Comparison of ENCODE assay signal across 8 cellular contexts in genomic region chr18:80147037-80147417, GRCh38. TPM values are rescaled to one million over a fixed set of nuclear protein-coding genes. Genes with fewer than 3 reads are reported as not detected.
DNase-seq lines count a peak whose midpoint lies in the region; ATAC-seq lines count a peak whose summit lies in the region.

No MANE protein-coding gene starts in this region.

- peak overlapping the region; percentile 51 for H3K4me3 ChIP-seq in urinary bladder (ENCODE audit: low read depth, low read length)

- peak; percentile 32 for ATAC-seq in HG03108 (IDR thresholded peaks at IDR 0.05; ENCODE audit: unreplicated experiment)
- ATAC-seq in activated naive CD8-positive, alpha-beta T cell treated with anti-CD3 and anti-CD28 coated beads, Interleukin-2, amount 10 ng/mL, durations not matched to agents 7 days and 5 days (ENCODE audit: low read depth) = peak; percentile 19

- peaks cover 4% of the 10 kb centered on the region for H3K4me1 ChIP-seq in urinary bladder (ENCODE audit: insufficient read depth)

- no peaks in the 10 kb centered on the region for H3K36me3 ChIP-seq in urinary bladder (ENCODE audit: insufficient read depth)

- in situ Hi-C loops in ACHN (cut with HindIII; ENCODE audit: low pct_ligation_motif_present, low pct_unique_long_range_greater_than_20kb, low sequenced_read_pairs) = no loop called here

- H3K27ac Mint-ChIP-seq in activated naive CD4-positive, alpha-beta T cell treated with anti-CD3 and anti-CD28 coated beads for 36 hours = no peak overlapping the region
- peak overlapping the region; percentile 56 for H3K27ac Mint-ChIP-seq in activated naive CD8-positive, alpha-beta T cell treated with anti-CD3 and anti-CD28 coated beads, Interleukin-2, amount 10 ng/mL, durations not matched to agents 7 days and 5 days

- peak overlapping the region; percentile 82 for H3K4me3 Mint-ChIP-seq in activated naive CD4-positive, alpha-beta T cell treated with anti-CD3 and anti-CD28 coated beads for 36 hours
- peak overlapping the region; percentile 75 for H3K4me3 Mint-ChIP-seq in activated naive CD8-positive, alpha-beta T cell treated with anti-CD3 and anti-CD28 coated beads, Interleukin-2, amount 10 ng/mL, durations not matched to agents 7 days and 5 days

- POLR2A ChIA-PET in activated naive CD8-positive, alpha-beta T cell treated with anti-CD3 and anti-CD28 coated beads, Interleukin-2, amount 10 ng/mL, durations not matched to agents 7 days and 5 days (lab: Charles Lee) = interaction anchor here (1.0 kb wide), 1 partner anchor 572 kb away, joined by 3 read pairs; no protein-coding TSS in a partner anchor

- H3K4me1 Mint-ChIP-seq in activated naive CD4-positive, alpha-beta T cell treated with anti-CD3 and anti-CD28 coated beads for 36 hours (ENCODE audit: low read depth) = peaks cover 10% of the 10 kb centered on the region
- H3K4me1 Mint-ChIP-seq in activated naive CD8-positive, alpha-beta T cell treated with anti-CD3 and anti-CD28 coated beads, Interleukin-2, amount 10 ng/mL, durations not matched to agents 7 days and 5 days = peaks cover 4% of the 10 kb centered on the region

- H3K27me3 Mint-ChIP-seq in activated naive CD4-positive, alpha-beta T cell treated with anti-CD3 and anti-CD28 coated beads for 36 hours (ENCODE audit: low read depth) = peaks cover 24% of the 10 kb centered on the region
- peaks cover 2% of the 10 kb centered on the region for H3K27me3 Mint-ChIP-seq in activated naive CD8-positive, alpha-beta T cell treated with anti-CD3 and anti-CD28 coated beads, Interleukin-2, amount 10 ng/mL, durations not matched to agents 7 days and 5 days

- DNase-seq in activated naive CD4-positive, alpha-beta T cell treated with anti-CD3 and anti-CD28 coated beads for 36 hours = no peak
- no peak for DNase-seq in activated naive CD4-positive, alpha-beta T cell treated with Interleukin-2 at 50 U/mL for 16 hours
- no peak for DNase-seq in activated naive CD8-positive, alpha-beta T cell treated with anti-CD3 and anti-CD28 coated beads, Interleukin-2, amount 10 ng/mL, durations not matched to agents 7 days and 5 days
- DNase-seq in left kidney (ENCODE audit: low read depth, low spot score) = peak; percentile 61
- no peak for DNase-seq in DMS153 treated with DMSO at 0.1 percent for 48 hours (lab: John Stamatoyannopoulos, UW; ENCODE audit: unreplicated experiment)
- no peak for DNase-seq in ACHN

- H3K27ac ChIP-seq in urinary bladder (ENCODE audit: low read depth) = no peak overlapping the region

- intact Hi-C loops in activated naive CD4-positive, alpha-beta T cell treated with anti-CD3 and anti-CD28 coated beads for 36 hours (cut with micrococcal nuclease) = loop anchor here (1.0 to 10.0 kb wide), 5 partner anchors 38 to 752 kb away; partner anchors contain the start of genes ADNP2, NFATC1, RBFA and TXNL4A

- CTCF ChIA-PET in activated naive CD4-positive, alpha-beta T cell treated with anti-CD3 and anti-CD28 coated beads for 36 hours (lab: Charles Lee) = interaction anchor here (1.4 to 3.6 kb wide), 2 partner anchors 11 to 14 kb away, joined by 3 to 34 read pairs; no protein-coding TSS in a partner anchor

- H3K36me3 Mint-ChIP-seq in activated naive CD4-positive, alpha-beta T cell treated with anti-CD3 and anti-CD28 coated beads for 36 hours (ENCODE audit: low read depth) = no peaks in the 10 kb centered on the region
- peaks cover 1% of the 10 kb centered on the region for H3K36me3 Mint-ChIP-seq in activated naive CD8-positive, alpha-beta T cell treated with anti-CD3 and anti-CD28 coated beads, Interleukin-2, amount 10 ng/mL, durations not matched to agents 7 days and 5 days

- H3K9me3 Mint-ChIP-seq in activated naive CD4-positive, alpha-beta T cell treated with anti-CD3 and anti-CD28 coated beads for 36 hours = no peaks in the 10 kb centered on the region
- H3K9me3 Mint-ChIP-seq in activated naive CD8-positive, alpha-beta T cell treated with anti-CD3 and anti-CD28 coated beads, Interleukin-2, amount 10 ng/mL, durations not matched to agents 7 days and 5 days = no peaks in the 10 kb centered on the region

- 19% methylated on average over 12 of the region's 12 CpGs for WGBS in urinary bladder

RNA-seq across cellular contexts. Expression of gene ADNP2, which starts 38.0 kb away (rescaled TPM):
- 10 to 100 TPM; 16.8 to 18.0 TPM for total RNA-seq in activated naive CD4-positive, alpha-beta T cell treated with anti-CD3 and anti-CD28 coated beads for 36 hours
- total RNA-seq in activated naive CD8-positive, alpha-beta T cell treated with anti-CD3 and anti-CD28 coated beads, Interleukin-2, amount 10 ng/mL, durations not matched to agents 7 days and 5 days = 10 to 100 TPM; 23.2 to 24.4 TPM
- 23.7 TPM for total RNA-seq in urinary bladder
- polyA plus RNA-seq in urinary bladder = 11.2 TPM
